ENCODE assay signal across 19 cellular contexts in genomic region chr16:31523768-31524167, GRCh38. TPM values are rescaled to one million over a fixed set of nuclear protein-coding genes. Genes with fewer than 3 reads are reported as not detected.
"Had no signal": no experiment of that assay in that cellular context is flagged by ENCODE, and none has a peak within 500 bp of the region (broad histone marks: within the 10 kb centered on the region; RNA-seq: fewer than 3 reads in every experiment).

No MANE protein-coding gene starts in this region.

RNA-seq across cellular contexts. Expression of gene AHSP, which starts 3.9 kb away (rescaled TPM):
- total RNA-seq: activated naive CD4-positive, alpha-beta T cell treated with anti-CD3 and anti-CD28 coated beads for 36 hours; activated naive CD4-positive, alpha-beta T cell treated with anti-CD3 and anti-CD28 coated beads, Interleukin-2, amount 50 U/mL, for 72 hours; activated naive CD8-positive, alpha-beta T cell treated with anti-CD3 and anti-CD28 coated beads for 36 hours; activated naive CD8-positive, alpha-beta T cell treated with anti-CD3 and anti-CD28 coated beads, Interleukin-2, amount 10 ng/mL, durations not matched to agents 7 days and 5 days; activated T-cell treated with anti-CD3 and anti-CD28 coated beads, Interleukin-2, amount 50 U/mL, for 4 hours; activated T-cell treated with anti-CD3 and anti-CD28 coated beads, Interleukin-2, amount 50 U/mL, for 72 hours; activated T-helper 1 cell treated with anti-CD3 and anti-CD28 coated beads, Interleukin-12 subunit alpha, Interleukin-12 subunit beta, Interleukin-2, Interleukin-4 antibody, amounts not matched to agents 30 ng/mL and 10 ng/mL and 1 ng/mL, durations not matched to agents 14 hours and 24 hours and 36 hours; activated T-helper 17 cell treated with anti-CD3 and anti-CD28 coated beads, Interleukin-2, amount 50 U/mL, for 72 hours; activated T-helper 2 cell treated with anti-CD3 and anti-CD28 coated beads, Interferon-gamma antibody, Interleukin-2, Interleukin-4, amounts not matched to agents 10 μg/mL and 5 μg/mL and 100 μg/mL, durations not matched to agents 14 hours and 24 hours and 36 hours; adrenal gland; ascending aorta; astrocyte; body of pancreas; breast epithelium; bronchial epithelial cell; cardiac muscle cell; chondrocyte had no signal
- polyA plus RNA-seq: adrenal gland, aorta, cardiac muscle cell had no signal

RNA-seq across cellular contexts. Expression of gene SLC5A2, which starts 40.8 kb away (rescaled TPM):
- total RNA-seq: activated naive CD4-positive, alpha-beta T cell treated with anti-CD3 and anti-CD28 coated beads for 36 hours; activated T-cell treated with anti-CD3 and anti-CD28 coated beads, Interleukin-2, amount 50 U/mL, for 4 hours; activated T-cell treated with anti-CD3 and anti-CD28 coated beads, Interleukin-2, amount 50 U/mL, for 72 hours; activated T-helper 1 cell treated with anti-CD3 and anti-CD28 coated beads, Interleukin-12 subunit alpha, Interleukin-12 subunit beta, Interleukin-2, Interleukin-4 antibody, amounts not matched to agents 30 ng/mL and 10 ng/mL and 1 ng/mL, durations not matched to agents 14 hours and 24 hours and 36 hours; activated T-helper 2 cell treated with anti-CD3 and anti-CD28 coated beads, Interferon-gamma antibody, Interleukin-2, Interleukin-4, amounts not matched to agents 10 μg/mL and 5 μg/mL and 100 μg/mL, durations not matched to agents 14 hours and 24 hours and 36 hours; astrocyte; cardiac septum; chondrocyte had no signal
